In genomic region chr11:102166175-102166574, GRCh38 we compare ENCODE assay signal across 24 cellular contexts. TPM values are rescaled to one million over a fixed set of nuclear protein-coding genes. Genes with fewer than 3 reads are reported as not detected.
DNase-seq lines count a peak whose midpoint lies in the region; FAIRE-seq and TF ChIP-seq lines count a peak whose summit lies in the region.
"Had no signal": no experiment of that assay in that cellular context is flagged by ENCODE, and none has a peak within 500 bp of the region (broad histone marks: within the 10 kb centered on the region; RNA-seq: fewer than 3 reads in every experiment).

No MANE protein-coding gene starts in this region.

- H3K9me3 Mint-ChIP-seq in astrocyte (ENCODE audit: unreplicated experiment), result no peaks in the 10 kb centered on the region
- H3K9me3 Mint-ChIP-seq in nephron, result no peaks in the 10 kb centered on the region
- no peaks in the 10 kb centered on the region for H3K9me3 Mint-ChIP-seq in osteocyte (ENCODE audit: unreplicated experiment)
- H3K9me3 Mint-ChIP-seq: CD4-positive, alpha-beta T cell; IgD-negative memory B cell had no signal

- H3K9me3 ChIP-seq in astrocyte (ENCODE audit: insufficient read depth, low read depth, low read length), result no peaks in the 10 kb centered on the region
- no peaks in the 10 kb centered on the region for H3K9me3 ChIP-seq in uterus
- H3K9me3 ChIP-seq: BLaER1 had no signal

- intact Hi-C loops in uterus (cut with DNase I; ENCODE audit: low total_unique reads), result no loop called here

- H3K4me3 ChIP-seq in astrocyte (ENCODE audit: insufficient read depth, low read depth, low read length) (no peak overlapping the region), uterus (no peak overlapping the region)
- H3K4me3 ChIP-seq: BLaER1, GM23248 had no signal

- no peaks in the 10 kb centered on the region for H3K27me3 ChIP-seq in astrocyte (ENCODE audit: insufficient read depth, low read length)
- H3K27me3 ChIP-seq in uterus, result no peaks in the 10 kb centered on the region
- H3K27me3 ChIP-seq: BLaER1 had no signal

- FAIRE-seq in HTR-8/SVneo (lab: Jason Lieb, UNC) (peak; percentile 28), astrocyte (lab: Jason Lieb, UNC) (peak; percentile 39)
- FAIRE-seq: GM12891 had no signal

- H3K27ac ChIP-seq in astrocyte (ENCODE audit: low read depth, low read length) (no peak overlapping the region), uterus (peak overlapping the region; percentile 22 to 44)
- H3K27ac ChIP-seq: BLaER1, GM23248 had no signal

- H3K4me3 Mint-ChIP-seq in astrocyte (ENCODE audit: unreplicated experiment), result no peak overlapping the region
- no peak overlapping the region for H3K4me3 Mint-ChIP-seq in nephron
- no peak overlapping the region for H3K4me3 Mint-ChIP-seq in osteocyte (ENCODE audit: unreplicated experiment)
- H3K4me3 Mint-ChIP-seq: CD4-positive, alpha-beta T cell; IgD-negative memory B cell had no signal

- DNase-seq in HTR-8/SVneo (ENCODE audit: insufficient read length, low spot score) (no peak), astrocyte (ENCODE audit: low read depth) (no peak), uterus (no peak), osteocyte (ENCODE audit: extremely low spot score, unreplicated experiment) (no peak), NCI-H748 (lab: John Stamatoyannopoulos, UW; ENCODE audit: unreplicated experiment) (no peak)
- no peak for DNase-seq in stimulated activated naive CD4-positive, alpha-beta T cell treated with Interleukin-2 at 50 U/mL for 16 hours (lab: John Stamatoyannopoulos, UW)
- DNase-seq: ACHN; CD4-positive, alpha-beta T cell; COR-L47; DMS 273 treated with DMSO at 0.1 percent for 48 hours; DMS79 treated with DMSO at 0.1 percent for 48 hours; GM23248; HCEC 1CT; MV-4-11; NCI-H1105 treated with DMSO at 0.1 percent for 48 hours; NCI-H2029 treated with DMSO at 0.1 percent for 48 hours; NCI-H226; NCI-H510A treated with DMSO at 0.1 percent for 48 hours; NCI-H82; Right ventricle myocardium superior had no signal

- TF ChIP-seq CTCF in astrocyte (IDR thresholded peaks at IDR 0.05; ENCODE audit: insufficient read depth, low read depth, low read length) (no peak), nephron (IDR thresholded peaks at IDR 0.05; ENCODE audit: unreplicated experiment in 3 of 3) (no peak), uterus (IDR thresholded peaks at IDR 0.05) (no peak), osteocyte (IDR thresholded peaks at IDR 0.05) (no peak)

- H3K27me3 Mint-ChIP-seq in astrocyte (ENCODE audit: low read depth, unreplicated experiment) (no peaks in the 10 kb centered on the region), nephron (ENCODE audit: low read depth) (no peaks in the 10 kb centered on the region), osteocyte (ENCODE audit: unreplicated experiment) (no peaks in the 10 kb centered on the region)

- no peak overlapping the region for H3K27ac Mint-ChIP-seq in astrocyte (ENCODE audit: unreplicated experiment)
- peak overlapping the region; percentile 51 to 70 (median 59) for H3K27ac Mint-ChIP-seq in nephron
- H3K27ac Mint-ChIP-seq in osteocyte (ENCODE audit: unreplicated experiment), result no peak overlapping the region
- H3K27ac Mint-ChIP-seq: CD4-positive, alpha-beta T cell; IgD-negative memory B cell had no signal

- H3K36me3 ChIP-seq in astrocyte (ENCODE audit: insufficient read depth, low read length) (peaks cover 18% of the 10 kb centered on the region), uterus (no peaks in the 10 kb centered on the region)

- TF ChIP-seq POLR2A in uterus (IDR thresholded peaks at IDR 0.05), result no peak

- H3K79me2 ChIP-seq in astrocyte (ENCODE audit: insufficient read depth, low read length), result peaks cover 88% of the 10 kb centered on the region

- H3K36me3 Mint-ChIP-seq in astrocyte (ENCODE audit: low read depth, unreplicated experiment) (peaks cover 6% of the 10 kb centered on the region), nephron (ENCODE audit: low read depth) (peaks cover 57% of the 10 kb centered on the region), osteocyte (ENCODE audit: unreplicated experiment) (peaks cover 13% of the 10 kb centered on the region)

- H4K20me1 ChIP-seq in astrocyte (ENCODE audit: insufficient read depth, low read length), result peaks cover 14% of the 10 kb centered on the region
- H4K20me1 ChIP-seq: BLaER1 had no signal

- H3K4me1 Mint-ChIP-seq in astrocyte (ENCODE audit: low read depth, unreplicated experiment) (peaks cover 18% of the 10 kb centered on the region), nephron (peaks cover 18% of the 10 kb centered on the region), osteocyte (ENCODE audit: unreplicated experiment) (peaks cover 38% of the 10 kb centered on the region)
- H3K4me1 Mint-ChIP-seq: IgD-negative memory B cell had no signal

- no peak overlapping the region for H2AFZ ChIP-seq in astrocyte (ENCODE audit: low read depth, low read length)
- H2AFZ ChIP-seq: GM23248 had no signal

- no peak overlapping the region for H3K4me2 ChIP-seq in astrocyte (ENCODE audit: low read length)
- H3K4me2 ChIP-seq: BLaER1 had no signal

- H3K9ac ChIP-seq in astrocyte (ENCODE audit: low read length), result no peak overlapping the region
- H3K9ac ChIP-seq: BLaER1, GM23248 had no signal

- H3K4me1 ChIP-seq in astrocyte (ENCODE audit: insufficient read depth, low read length) (peaks cover 18% of the 10 kb centered on the region), uterus (peaks cover 0 to 10% of the 10 kb centered on the region in 2 donors)
- H3K4me1 ChIP-seq: BLaER1 had no signal

RNA-seq across cellular contexts. Expression of gene YAP1, which starts 55.9 kb away (rescaled TPM):
- total RNA-seq in astrocyte (122 and 129 TPM in 2 replicates), uterus (100 to 1,000 TPM; 168 to 230 (median 194) TPM), osteocyte (126 and 128 TPM in 2 replicates)

Comparison
In these comparisons a context has a peak if more than half of its experiments do, and no peak if none do; other contexts are left out.
1. H3K27ac Mint-ChIP-seq: peak in nephron (3 of 3); none in astrocyte (single experiment) and osteocyte (single experiment).